Comparison of ENCODE assay signal across 1 cellular context in genomic region chr15:41256577-41257038, GRCh38.
A peak's percentile ranks its signal among the peaks of the same experiment; 100 is the strongest.
TF ChIP-seq lines count a peak whose summit lies in the region.

No MANE protein-coding gene starts in this region.

TF ChIP-seq in HepG2, 621 proteins besides CTCF, POLR2A, EP300 and RAD21 (continued from another document):
- no peak for TF ChIP-seq ZHX2 (IDR thresholded peaks at IDR 0.05; ENCODE audit: low read depth)
- TF ChIP-seq ZHX2 (CRISPR knock-in tag; IDR thresholded peaks at IDR 0.05; ENCODE audit: borderline replicate concordance) = no peak
- TF ChIP-seq ZBTB21 (CRISPR knock-in tag; IDR thresholded peaks at IDR 0.05) = 0 out of 2 replicates have a peak, but pooled peaks have one; percentile 35
- TF ChIP-seq SOX5 (CRISPR knock-in tag; IDR thresholded peaks at IDR 0.05; ENCODE audit: borderline replicate concordance) = peak; percentile 8; the same call in 1 of the 2 replicates
- TF ChIP-seq MTA1 (CRISPR knock-in tag; IDR thresholded peaks at IDR 0.05; ENCODE audit: borderline replicate concordance) = no peak
- no peak for TF ChIP-seq ZNF256 (CRISPR knock-in tag; conservative IDR thresholded peaks at IDR 0.05)
- no peak for TF ChIP-seq ZFP36L1 (CRISPR knock-in tag; IDR thresholded peaks at IDR 0.05)
- peak; percentile 93 for TF ChIP-seq CEBPG (CRISPR knock-in tag; IDR thresholded peaks at IDR 0.05)
- 0 out of 2 replicates have a peak, but pooled peaks have one; percentile 38 for TF ChIP-seq HMG20B (CRISPR knock-in tag; conservative IDR thresholded peaks at IDR 0.05)
- TF ChIP-seq ZBTB25 (CRISPR knock-in tag; IDR thresholded peaks at IDR 0.05) = peak; percentile 56; the same call in 1 of the 2 replicates
- TF ChIP-seq NFKB2 (CRISPR knock-in tag; IDR thresholded peaks at IDR 0.05; ENCODE audit: borderline replicate concordance) = no peak
- no peak for TF ChIP-seq ZNF432 (CRISPR knock-in tag; IDR thresholded peaks at IDR 0.05; ENCODE audit: borderline replicate concordance)
- no peak for TF ChIP-seq ZEB1 (IDR thresholded peaks at IDR 0.05; ENCODE audit: insufficient replicate concordance, low read depth)
- TF ChIP-seq THAP11 (CRISPR knock-in tag; IDR thresholded peaks at IDR 0.05) = 0 out of 2 replicates have a peak, but pooled peaks have one; percentile 26
- TF ChIP-seq MIER2 (CRISPR knock-in tag; IDR thresholded peaks at IDR 0.05) = no peak
- TF ChIP-seq DBP (CRISPR knock-in tag; IDR thresholded peaks at IDR 0.05; ENCODE audit: not compliant biosample characterization) = no peak
- no peak for TF ChIP-seq ZNF547 (CRISPR knock-in tag; IDR thresholded peaks at IDR 0.05)
- peak; percentile 42; the same call in 1 of the 2 replicates for TF ChIP-seq RARA (CRISPR knock-in tag; IDR thresholded peaks at IDR 0.05)
- peak; percentile 45; the same call in 1 of the 2 replicates for TF ChIP-seq NCOA2 (CRISPR knock-in tag; IDR thresholded peaks at IDR 0.05)
- TF ChIP-seq ZNF367 (CRISPR knock-in tag; IDR thresholded peaks at IDR 0.05; ENCODE audit: borderline replicate concordance) = no peak
- TF ChIP-seq ZNF782 (CRISPR knock-in tag; IDR thresholded peaks at IDR 0.05; ENCODE audit: borderline replicate concordance) = no peak
- no peak for TF ChIP-seq ZNF33B (CRISPR knock-in tag; IDR thresholded peaks at IDR 0.05)
- peak; percentile 74; the same call in 1 of the 2 replicates for TF ChIP-seq ARID5B (CRISPR knock-in tag; IDR thresholded peaks at IDR 0.05)
- no peak for TF ChIP-seq ZNF816 (CRISPR knock-in tag; IDR thresholded peaks at IDR 0.05; ENCODE audit: borderline replicate concordance)
- TF ChIP-seq ZNF629 (CRISPR knock-in tag; conservative IDR thresholded peaks at IDR 0.05) = no peak
- TF ChIP-seq SOX6 (IDR thresholded peaks at IDR 0.05) = no peak
- TF ChIP-seq SOX6 (CRISPR knock-in tag; IDR thresholded peaks at IDR 0.05) = peak; percentile 23; the same call in 1 of the 2 replicates
- TF ChIP-seq NR2F6 (IDR thresholded peaks at IDR 0.05) = peak; percentile 55
- TF ChIP-seq NR2F6 (CRISPR knock-in tag; IDR thresholded peaks at IDR 0.05) = peak; percentile 60; the same call in 1 of the 2 replicates
- TF ChIP-seq MTF1 (CRISPR knock-in tag; IDR thresholded peaks at IDR 0.05) = no peak
- TF ChIP-seq GABPA (IDR thresholded peaks at IDR 0.05; ENCODE audit: low read depth, low read length) = no peak
- TF ChIP-seq GABPA (CRISPR knock-in tag; IDR thresholded peaks at IDR 0.05; ENCODE audit: low read depth) = no peak
- no peak for TF ChIP-seq ZFP41 (CRISPR knock-in tag; IDR thresholded peaks at IDR 0.05; ENCODE audit: borderline replicate concordance)
- TF ChIP-seq MIER3 (CRISPR knock-in tag; IDR thresholded peaks at IDR 0.05; ENCODE audit: borderline replicate concordance) = no peak
- TF ChIP-seq POGK (CRISPR knock-in tag; conservative IDR thresholded peaks at IDR 0.05) = 0 out of 2 replicates have a peak, but pooled peaks have one; percentile 40
- peak; percentile 30; the same call in 1 of the 2 replicates for TF ChIP-seq HOXA3 (CRISPR knock-in tag; IDR thresholded peaks at IDR 0.05)
- peak; percentile 74 for TF ChIP-seq HNF1A (IDR thresholded peaks at IDR 0.05; ENCODE audit: low read depth)
- peak; percentile 75 for TF ChIP-seq HNF1A (CRISPR knock-in tag; IDR thresholded peaks at IDR 0.05; ENCODE audit: borderline replicate concordance)
- TF ChIP-seq FOXA3 (CRISPR knock-in tag; IDR thresholded peaks at IDR 0.05) = peak; percentile 82
